Comparison of ENCODE assay signal across 1 cellular context in genomic region chr2:201642579-201643215, GRCh38.
TF ChIP-seq lines count a peak whose summit lies in the region.

No MANE protein-coding gene starts in this region.

TF ChIP-seq in HepG2, 621 proteins besides CTCF, POLR2A, EP300 and RAD21 (continued from another document and continues in another):
- peak; percentile 42; the same call in 1 of the 2 replicates for TF ChIP-seq ZNF232 (CRISPR knock-in tag; IDR thresholded peaks at IDR 0.05; ENCODE audit: borderline replicate concordance)
- peak; percentile 57 for TF ChIP-seq MED8 (CRISPR knock-in tag; IDR thresholded peaks at IDR 0.05; ENCODE audit: insufficient replicate concordance)
- peak; percentile 80; the same call in 1 of the 2 replicates for TF ChIP-seq POGZ (CRISPR knock-in tag; IDR thresholded peaks at IDR 0.05)
- TF ChIP-seq ZNF749 (CRISPR knock-in tag; IDR thresholded peaks at IDR 0.05; ENCODE audit: borderline replicate concordance) = peak; percentile 79; the same call in 1 of the 2 replicates
- TF ChIP-seq PAWR (CRISPR knock-in tag; IDR thresholded peaks at IDR 0.05; ENCODE audit: borderline replicate concordance) = no peak
- TF ChIP-seq GLI4 (CRISPR knock-in tag; IDR thresholded peaks at IDR 0.05; ENCODE audit: borderline replicate concordance) = peak; percentile 23; the same call in 1 of the 2 replicates
- no peak for TF ChIP-seq KDM1A (CRISPR knock-in tag; IDR thresholded peaks at IDR 0.05)
- no peak for TF ChIP-seq KAT2B (IDR thresholded peaks at IDR 0.05; ENCODE audit: borderline replicate concordance, low read depth, low read length)
- 0 out of 2 replicates have a peak, but pooled peaks have one; percentile 9 for TF ChIP-seq ZNF746 (CRISPR knock-in tag; IDR thresholded peaks at IDR 0.05)
- TF ChIP-seq XBP1 (CRISPR knock-in tag; IDR thresholded peaks at IDR 0.05) = no peak
- peak; percentile 92 for TF ChIP-seq SAP130 (CRISPR knock-in tag; IDR thresholded peaks at IDR 0.05; ENCODE audit: low read depth)
- TF ChIP-seq IKZF5 (CRISPR knock-in tag; IDR thresholded peaks at IDR 0.05) = peak; percentile 56
- peak; percentile 93 for TF ChIP-seq POLR2G (IDR thresholded peaks at IDR 0.05; ENCODE audit: low read depth, low read length)
- peak; percentile 81 for TF ChIP-seq GMEB1 (CRISPR knock-in tag; IDR thresholded peaks at IDR 0.05; ENCODE audit: borderline replicate concordance)
- peak; percentile 87 for TF ChIP-seq PATZ1 (CRISPR knock-in tag; IDR thresholded peaks at IDR 0.05)
- TF ChIP-seq ZSCAN31 (CRISPR knock-in tag; IDR thresholded peaks at IDR 0.05; ENCODE audit: low read depth) = peak; percentile 75
- TF ChIP-seq ZNF737 (CRISPR knock-in tag; IDR thresholded peaks at IDR 0.05; ENCODE audit: borderline replicate concordance) = no peak
- no peak; the same call in 1 of the 2 replicates for TF ChIP-seq ZNF33B (CRISPR knock-in tag; IDR thresholded peaks at IDR 0.05)
- TF ChIP-seq YEATS4 (CRISPR knock-in tag; IDR thresholded peaks at IDR 0.05; ENCODE audit: borderline replicate concordance) = peak; percentile 90
- no peak for TF ChIP-seq PAX8 (CRISPR knock-in tag; IDR thresholded peaks at IDR 0.05; ENCODE audit: borderline replicate concordance)
- TF ChIP-seq PLSCR1 (CRISPR knock-in tag; IDR thresholded peaks at IDR 0.05; ENCODE audit: borderline replicate concordance) = no peak
- 0 out of 2 replicates have a peak, but pooled peaks have one; percentile 24 for TF ChIP-seq ELK4 (CRISPR knock-in tag; IDR thresholded peaks at IDR 0.05; ENCODE audit: borderline replicate concordance)
- TF ChIP-seq ZNF891 (CRISPR knock-in tag; IDR thresholded peaks at IDR 0.05) = peak; percentile 90
- TF ChIP-seq MBD4 (IDR thresholded peaks at IDR 0.05; ENCODE audit: borderline replicate concordance, low read length) = no peak
- no peak for TF ChIP-seq SUZ12 (IDR thresholded peaks at IDR 0.05; ENCODE audit: low read depth, low read length)
- peak; percentile 85; the same call in 2 of the 3 replicates for TF ChIP-seq MXI1 (IDR thresholded peaks at IDR 0.05; ENCODE audit: borderline replicate concordance, low read depth, low read length)
- TF ChIP-seq BRCA1 (CRISPR knock-in tag; IDR thresholded peaks at IDR 0.05) = no peak
- TF ChIP-seq POGK (CRISPR knock-in tag; conservative IDR thresholded peaks at IDR 0.05) = no peak; the same call in 1 of the 2 replicates
- TF ChIP-seq NR2F6 (IDR thresholded peaks at IDR 0.05) = no peak
- no peak for TF ChIP-seq NR2F6 (CRISPR knock-in tag; IDR thresholded peaks at IDR 0.05)
- TF ChIP-seq ASH2L (IDR thresholded peaks at IDR 0.05; ENCODE audit: insufficient read length, low read depth, low read length) = peak; percentile 99
- TF ChIP-seq HNF1A (IDR thresholded peaks at IDR 0.05; ENCODE audit: low read depth) = no peak; the same call in 1 of the 2 replicates
- 0 out of 2 replicates have a peak, but pooled peaks have one; percentile 55 for TF ChIP-seq HNF1A (CRISPR knock-in tag; IDR thresholded peaks at IDR 0.05; ENCODE audit: borderline replicate concordance)
- peak; percentile 81; the same call in 1 of the 2 replicates for TF ChIP-seq THAP7 (CRISPR knock-in tag; IDR thresholded peaks at IDR 0.05)
- no peak for TF ChIP-seq PRMT3 (CRISPR knock-in tag; IDR thresholded peaks at IDR 0.05; ENCODE audit: borderline replicate concordance, low read depth)
- TF ChIP-seq ZNF547 (CRISPR knock-in tag; IDR thresholded peaks at IDR 0.05) = no peak
- no peak for TF ChIP-seq NFE2 (CRISPR knock-in tag; IDR thresholded peaks at IDR 0.05)
- TF ChIP-seq ZNF674 (CRISPR knock-in tag; IDR thresholded peaks at IDR 0.05; ENCODE audit: low read depth) = no peak
- TF ChIP-seq CENPX (CRISPR knock-in tag; IDR thresholded peaks at IDR 0.05) = no peak
- TF ChIP-seq ATF7 (IDR thresholded peaks at IDR 0.05) = no peak
- no peak for TF ChIP-seq ATF7 (CRISPR knock-in tag; IDR thresholded peaks at IDR 0.05)
- peak; percentile 54 for TF ChIP-seq PRDM15 (CRISPR knock-in tag; IDR thresholded peaks at IDR 0.05)
- TF ChIP-seq ZNF557 (CRISPR knock-in tag; IDR thresholded peaks at IDR 0.05) = peak; percentile 16; the same call in 1 of the 2 replicates
- TF ChIP-seq MTF2 (CRISPR knock-in tag; IDR thresholded peaks at IDR 0.05; ENCODE audit: borderline replicate concordance) = no peak; the same call in 1 of the 2 replicates
- 0 out of 2 replicates have a peak, but pooled peaks have one; percentile 63 for TF ChIP-seq ZNF678 (CRISPR knock-in tag; IDR thresholded peaks at IDR 0.05)
- TF ChIP-seq KAT8 (CRISPR knock-in tag; IDR thresholded peaks at IDR 0.05) = peak; percentile 93
- no peak for TF ChIP-seq SOX6 (IDR thresholded peaks at IDR 0.05)
- TF ChIP-seq SOX6 (CRISPR knock-in tag; IDR thresholded peaks at IDR 0.05) = peak; percentile 15
- 0 out of 2 replicates have a peak, but pooled peaks have one; percentile 52 for TF ChIP-seq ZNF761 (CRISPR knock-in tag; conservative IDR thresholded peaks at IDR 0.05)
